ENCODE assay signal across 16 cellular contexts in genomic region chr5:38607930-38608545, GRCh38. TPM values are rescaled to one million over a fixed set of nuclear protein-coding genes. Genes with fewer than 3 reads are reported as not detected.
DNase-seq lines count a peak whose midpoint lies in the region; ATAC-seq, FAIRE-seq and TF ChIP-seq lines count a peak whose summit lies in the region.
"Had no signal": no experiment of that assay in that cellular context is flagged by ENCODE, and none has a peak within 500 bp of the region (broad histone marks: within the 10 kb centered on the region; RNA-seq: fewer than 3 reads in every experiment).

No MANE protein-coding gene starts in this region.

- DNase-seq in HTR-8/SVneo (ENCODE audit: insufficient read length, low spot score): peak; percentile 42
- DNase-seq in astrocyte of the spinal cord (ENCODE audit: low read depth, low spot score): peak; percentile 80
- peak; percentile 76 for DNase-seq in myocyte (ENCODE audit: low read depth)
- no peak for DNase-seq in activated T-cell treated with anti-CD3 and anti-CD28 coated beads, Interleukin-2, amount 50 U/mL, for 24 hours
- DNase-seq in activated effector memory CD4-positive, alpha-beta T cell treated with Interleukin-2 at 50 U/mL for 16 hours: no peak
- DNase-seq in coronary artery (ENCODE audit: low spot score): no peak
- DNase-seq: activated CD4-positive, alpha-beta memory T cell treated with anti-CD3 and anti-CD28 coated beads, Interleukin-2, amount 10 ng/mL, durations not matched to agents 7 days and 5 days; activated naive CD4-positive, alpha-beta T cell treated with Interleukin-2 at 50 U/mL for 16 hours; foreskin melanocyte; NCI-H146; stimulated activated naive B cell treated with anti-CD40 and anti-IgM and Interleukin-4, amounts not matched to agents 10 μg/mL and 1 μg/mL and 100 μg/mL, for 72 hours had no signal

- H3K4me3 ChIP-seq in astrocyte of the spinal cord (ENCODE audit: low read depth, low read length) (no peak overlapping the region), coronary artery (no peak overlapping the region)

- ATAC-seq in HG03439 (IDR thresholded peaks at IDR 0.05; ENCODE audit: unreplicated experiment): no peak
- ATAC-seq: stimulated activated naive B cell treated with anti-CD40 and anti-IgM and Interleukin-4, amounts not matched to agents 10 μg/mL and 1 μg/mL and 100 μg/mL, for 72 hours had no signal

- H3K27ac Mint-ChIP-seq in activated T-cell treated with anti-CD3 and anti-CD28 coated beads, Interleukin-2, amount 50 U/mL, for 24 hours: no peak overlapping the region
- H3K27ac Mint-ChIP-seq: activated CD4-positive, alpha-beta memory T cell treated with anti-CD3 and anti-CD28 coated beads, Interleukin-2, amount 10 ng/mL, durations not matched to agents 7 days and 5 days; stimulated activated naive B cell treated with anti-CD40 and anti-IgM and Interleukin-4, amounts not matched to agents 10 μg/mL and 1 μg/mL and 100 μg/mL, for 72 hours; T-helper 1 cell treated with Interleukin-12 subunit alpha and Interleukin-12 subunit beta and Interleukin-4 antibody, amounts not matched to agents 30 μg/mL and 1 μg/mL, for 36 hours had no signal

- no peaks in the 10 kb centered on the region for H3K4me1 Mint-ChIP-seq in activated T-cell treated with anti-CD3 and anti-CD28 coated beads, Interleukin-2, amount 50 U/mL, for 24 hours (ENCODE audit: low read depth)
- H3K4me1 Mint-ChIP-seq: activated CD4-positive, alpha-beta memory T cell treated with anti-CD3 and anti-CD28 coated beads, Interleukin-2, amount 10 ng/mL, durations not matched to agents 7 days and 5 days; stimulated activated naive B cell treated with anti-CD40 and anti-IgM and Interleukin-4, amounts not matched to agents 10 μg/mL and 1 μg/mL and 100 μg/mL, for 72 hours had no signal

- in situ Hi-C loops in astrocyte of the spinal cord (cut with HindIII; ENCODE audit: low sequenced_read_pairs): no loop called here

- no peak for FAIRE-seq in HTR-8/SVneo (lab: Jason Lieb, UNC)
- FAIRE-seq: colon had no signal

- H3K9me3 Mint-ChIP-seq in activated T-cell treated with anti-CD3 and anti-CD28 coated beads, Interleukin-2, amount 50 U/mL, for 24 hours: no peaks in the 10 kb centered on the region
- H3K9me3 Mint-ChIP-seq: activated CD4-positive, alpha-beta memory T cell treated with anti-CD3 and anti-CD28 coated beads, Interleukin-2, amount 10 ng/mL, durations not matched to agents 7 days and 5 days; T-helper 1 cell treated with Interleukin-12 subunit alpha and Interleukin-12 subunit beta and Interleukin-4 antibody, amounts not matched to agents 30 μg/mL and 1 μg/mL, for 36 hours had no signal

- no peak for TF ChIP-seq CTCF in C4-2B (conservative IDR thresholded peaks at IDR 0.05)
- TF ChIP-seq CTCF in astrocyte of the spinal cord (IDR thresholded peaks at IDR 0.05; ENCODE audit: low read depth, low read length): no peak
- no peak for TF ChIP-seq CTCF in coronary artery (IDR thresholded peaks at IDR 0.05)

- no peaks in the 10 kb centered on the region for H3K36me3 Mint-ChIP-seq in activated T-cell treated with anti-CD3 and anti-CD28 coated beads, Interleukin-2, amount 50 U/mL, for 24 hours (ENCODE audit: low read depth)

- H3K27ac ChIP-seq in C4-2B (peak overlapping the region; percentile 53; the same call in 1 of the 2 replicates), coronary artery (no peak overlapping the region)

- no peak overlapping the region for H3K4me3 Mint-ChIP-seq in activated T-cell treated with anti-CD3 and anti-CD28 coated beads, Interleukin-2, amount 50 U/mL, for 24 hours
- H3K4me3 Mint-ChIP-seq: activated CD4-positive, alpha-beta memory T cell treated with anti-CD3 and anti-CD28 coated beads, Interleukin-2, amount 10 ng/mL, durations not matched to agents 7 days and 5 days; stimulated activated naive B cell treated with anti-CD40 and anti-IgM and Interleukin-4, amounts not matched to agents 10 μg/mL and 1 μg/mL and 100 μg/mL, for 72 hours; T-helper 1 cell treated with Interleukin-12 subunit alpha and Interleukin-12 subunit beta and Interleukin-4 antibody, amounts not matched to agents 30 μg/mL and 1 μg/mL, for 36 hours had no signal

- H3K27me3 Mint-ChIP-seq in activated T-cell treated with anti-CD3 and anti-CD28 coated beads, Interleukin-2, amount 50 U/mL, for 24 hours: peaks cover 25% of the 10 kb centered on the region

RNA-seq across cellular contexts. Expression of gene LIFR, which starts 51.6 kb away (rescaled TPM):
- total RNA-seq in myocyte: 11.1 and 16.2 TPM in 2 replicates
- 2.4 TPM for polyA plus RNA-seq in myocyte (2012)
- total RNA-seq: OCI-LY7 had no signal

Comparison
In these comparisons a context has a peak if more than half of its experiments do, and no peak if none do; other contexts are left out.
1. DNase-seq: peak in HTR-8/SVneo (single experiment), astrocyte of the spinal cord (single experiment) and myocyte (single experiment); none in activated T-cell treated with anti-CD3 and anti-CD28 coated beads, Interleukin-2, amount 50 U/mL, for 24 hours (single experiment), activated effector memory CD4-positive, alpha-beta T cell treated with Interleukin-2 at 50 U/mL for 16 hours (single experiment) and coronary artery (single experiment).